Comparison of ENCODE assay signal across 21 cellular contexts in the genomic region with DNA sequence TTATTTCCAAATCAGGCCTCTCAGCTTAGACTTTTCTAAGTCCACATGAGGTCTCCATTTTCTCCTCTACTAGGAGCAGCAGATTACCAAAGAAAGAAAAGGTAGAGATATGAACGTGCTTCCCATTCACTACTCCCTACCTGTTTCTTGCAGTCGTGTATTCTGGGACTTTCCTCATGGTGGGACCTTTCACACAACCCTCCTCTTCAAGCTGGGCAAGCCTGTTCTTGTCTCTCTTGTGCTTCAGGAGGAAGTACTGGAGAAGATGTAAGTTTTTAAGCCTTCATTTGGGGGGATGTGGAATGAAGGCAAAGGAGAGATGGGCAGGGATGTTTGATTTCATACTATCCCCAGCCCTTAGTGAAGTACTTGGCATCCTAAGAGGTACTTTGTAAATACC.
DNase-seq lines count a peak whose midpoint lies in the region; ATAC-seq, FAIRE-seq and TF ChIP-seq lines count a peak whose summit lies in the region.
"Had no signal": no experiment of that assay in that cellular context is flagged by ENCODE, and none has a peak within 500 bp of the region (broad histone marks: within the 10 kb centered on the region; RNA-seq: fewer than 3 reads in every experiment).

No MANE protein-coding gene starts in this region.

- no peak overlapping the region for H3K56ac ChIP-seq in H1 (replicated peaks; ENCODE audit: insufficient read length, low read depth, low read length)

- H2AFZ ChIP-seq in H1 (ENCODE audit: low read length) (no peak overlapping the region; the same call in 1 of the 2 replicates), neural progenitor cell (replicated peaks) (peak overlapping the region; percentile 65)

- H3K4me1 Mint-ChIP-seq in CD14-positive monocyte (peaks cover 68% of the 10 kb centered on the region), neural progenitor cell (peaks cover 18% of the 10 kb centered on the region)

- DNase-seq in CD14-positive monocyte (ENCODE audit: low spot score) (no peak), H1 (ENCODE audit: low read depth in 1 of 2, low spot score in 2 of 2) (no peak), neural progenitor cell (ENCODE audit: low spot score) (no peak), NCI-H2196 treated with DMSO at 0.1 percent for 48 hours (lab: John Stamatoyannopoulos, UW; ENCODE audit: unreplicated experiment) (no peak)
- DNase-seq: COR-L47, DMS153, IMR-90, Kasumi-1, NCI-H1417 treated with DMSO at 0.1 percent for 48 hours, NCI-H2029 treated with DMSO at 0.1 percent for 48 hours, NCI-H2227 treated with DMSO at 0.1 percent for 48 hours, NCI-H69 had no signal

- TF ChIP-seq CTCF in CD14-positive monocyte (IDR thresholded peaks at IDR 0.05) (no peak), H1 (IDR thresholded peaks at IDR 0.05; ENCODE audit: control extremely low read depth in 1 of 3, insufficient read depth in 1 of 3, low read depth in 1 of 3, low read length in 3 of 3) (no peak), neural progenitor cell (IDR thresholded peaks at IDR 0.05) (no peak)

- H3K36me3 Mint-ChIP-seq in CD14-positive monocyte (no peaks in the 10 kb centered on the region), neural progenitor cell (no peaks in the 10 kb centered on the region)

- no peak for FAIRE-seq in H1 (lab: Jason Lieb, UNC)
- FAIRE-seq: A204.1, GM18507 had no signal

- peak overlapping the region; percentile 40; the same call in 1 of the 2 replicates for H2BK5ac ChIP-seq in H1 (ENCODE audit: low read depth, low read length)

- H4K20me1 ChIP-seq in H1 (replicated peaks in 1 of 2; ENCODE audit: control insufficient read depth in 1 of 2, insufficient read depth in 2 of 2, low read length in 2 of 2), result no peaks in the 10 kb centered on the region
- no peaks in the 10 kb centered on the region for H4K20me1 ChIP-seq in neural progenitor cell (ENCODE audit: low read depth)

- H3K23ac ChIP-seq in H1 (ENCODE audit: insufficient read length), result no peak overlapping the region

- peaks cover 9% of the 10 kb centered on the region for H3F3A ChIP-seq in neural progenitor cell (ENCODE audit: low read depth)

- no peak overlapping the region for H3K9ac ChIP-seq in HUES48 (ENCODE audit: low read depth, low read length)
- H3K9ac ChIP-seq in H1 (replicated peaks in 1 of 4; ENCODE audit: extremely low read depth in 1 of 4, low read depth in 3 of 4, low read length in 3 of 4), result no peak overlapping the region
- H3K9ac ChIP-seq in neural progenitor cell, result no peak overlapping the region

- CTCF ChIA-PET in H1 (lab: Charles Lee; ENCODE audit: partially characterized antibody), result interaction anchor here (0.9 to 3.7 kb wide), 11 partner anchors 11 to 347 kb away, joined by 3 to 16 read pairs (median 3); a partner anchor contains a TSS

- intact Hi-C loops in CD14-positive monocyte (cut with micrococcal nuclease), result loop anchor here (10.0 kb wide), 3 partner anchors 65 to 125 kb away; a partner anchor contains a TSS

- no peaks in the 10 kb centered on the region; the same call in 1 of the 2 replicates for H3K23me2 ChIP-seq in H1 (ENCODE audit: low read depth, low read length)

- H3K4ac ChIP-seq in H1 (replicated peaks; ENCODE audit: insufficient read length, low read depth, low read length), result no peak overlapping the region

- H3K18ac ChIP-seq in H1 (ENCODE audit: extremely low read depth, low read length), result 0 out of 2 replicates have a peak overlapping the region, but pooled peaks have one; percentile 57

- 48% methylated on average over 2 of the region's 2 CpGs; no CpG with 5 or more reads in 1 of the 2 experiments for WGBS in H1 (ENCODE audit: extremely low coverage in 1 of 2, insufficient coverage in 1 of 2, insufficient read length in 1 of 2, insufficient replicate concordance in 2 of 2, low coverage in 1 of 2, low lambda C conversion rate in 2 of 2, missing lambda C conversion rate in 1 of 2), 2 experiments

- TF ChIP-seq POLR2A in H1 (IDR thresholded peaks at IDR 0.05; ENCODE audit: control extremely low read depth in 1 of 2, low read depth in 2 of 2, low read length in 2 of 2), result no peak

- H3K4me3 Mint-ChIP-seq in CD14-positive monocyte, result no peak overlapping the region
- no peak overlapping the region for H3K4me3 Mint-ChIP-seq in neural progenitor cell

- H4K5ac ChIP-seq in H1 (ENCODE audit: insufficient read length, low read depth, low read length), result no peak overlapping the region

- no peaks in the 10 kb centered on the region for H3K27me3 ChIP-seq in HUES48 (ENCODE audit: control insufficient read depth, insufficient read depth, low read length)
- no peaks in the 10 kb centered on the region for H3K27me3 ChIP-seq in H1 (replicated peaks in 1 of 4; ENCODE audit: control insufficient read depth in 3 of 4, extremely low read depth in 1 of 4, insufficient read depth in 3 of 4, low read length in 3 of 4)
- H3K27me3 ChIP-seq in neural progenitor cell, result no peaks in the 10 kb centered on the region

- H4K8ac ChIP-seq in H1 (ENCODE audit: extremely low read depth, insufficient read depth, low read length), result no peak overlapping the region

- no peak overlapping the region for H4K91ac ChIP-seq in H1 (replicated peaks; ENCODE audit: insufficient read length, low read length)

- no peak overlapping the region for H3K4me3 ChIP-seq in HUES48 (ENCODE audit: low read depth, low read length)
- no peak overlapping the region for H3K4me3 ChIP-seq in H1 (ENCODE audit: extremely low read depth in 1 of 4, insufficient read depth in 2 of 4, low read depth in 3 of 4, low read length in 4 of 4)
- H3K4me3 ChIP-seq in neural progenitor cell, result no peak overlapping the region

- no peak overlapping the region for H3K14ac ChIP-seq in H1 (ENCODE audit: insufficient read length)

- H3K27ac ChIP-seq in HUES48 (ENCODE audit: low read depth, low read length) (peak overlapping the region; percentile 68), H1 (ENCODE audit: low read depth, low read length) (0 out of 2 replicates have a peak overlapping the region, but pooled peaks have one; percentile 4), neural progenitor cell (no peak overlapping the region)
- H3K27ac ChIP-seq: C4-2B had no signal

- no peaks in the 10 kb centered on the region for H3K9me3 Mint-ChIP-seq in CD14-positive monocyte
- H3K9me3 Mint-ChIP-seq in neural progenitor cell, result no peaks in the 10 kb centered on the region

- H3K36me3 ChIP-seq in HUES48 (ENCODE audit: control insufficient read depth, insufficient read depth, low read length) (no peaks in the 10 kb centered on the region), H1 (ENCODE audit: control insufficient read depth in 2 of 4, insufficient read depth in 4 of 4, low read length in 3 of 4) (no peaks in the 10 kb centered on the region), neural progenitor cell (no peaks in the 10 kb centered on the region)

- no peaks in the 10 kb centered on the region for H3K79me1 ChIP-seq in H1 (ENCODE audit: low read depth, low read length)

- TF ChIP-seq EP300 in H1 (IDR thresholded peaks at IDR 0.05; ENCODE audit: borderline replicate concordance in 1 of 2, low read depth in 2 of 2, low read length in 2 of 2), result no peak

- POLR2A ChIA-PET in H1 (lab: Charles Lee; ENCODE audit: partially characterized antibody), result interaction anchor here (1.1 to 1.6 kb wide), 2 partner anchors 129 to 292 kb away, joined by 3 to 4 read pairs; a partner anchor contains a TSS

- ATAC-seq in HG02970 (IDR thresholded peaks at IDR 0.05; ENCODE audit: low FRiP score, unreplicated experiment) (no peak), GM21360 (IDR thresholded peaks at IDR 0.05; ENCODE audit: unreplicated experiment) (no peak), GM19463 (IDR thresholded peaks at IDR 0.05; ENCODE audit: unreplicated experiment) (no peak)
- ATAC-seq: Panc1, SK-N-SH treated with all-trans-retinoic acid at 6 μM for 48 hours had no signal

- no peak overlapping the region for H2AK5ac ChIP-seq in H1 (ENCODE audit: low read depth, low read length)

- H2BK20ac ChIP-seq in H1 (ENCODE audit: low read length), result peak overlapping the region; percentile 74; the same call in 1 of the 2 replicates

- TF ChIP-seq RAD21 in H1 (IDR thresholded peaks at IDR 0.05 in 1 of 2, conservative IDR thresholded peaks at IDR 0.05 in 1 of 2; ENCODE audit: low read depth in 2 of 2, low read length in 2 of 2), result no peak

- H3K79me2 ChIP-seq in H1 (ENCODE audit: control insufficient read depth in 1 of 2, insufficient read depth in 2 of 2, low read length in 2 of 2) (no peaks in the 10 kb centered on the region), neural progenitor cell (ENCODE audit: low read depth) (no peaks in the 10 kb centered on the region)

- H2BK120ac ChIP-seq in H1 (replicated peaks; ENCODE audit: low read depth, low read length), result peak overlapping the region; percentile 82

- H3K4me2 ChIP-seq in H1 (ENCODE audit: insufficient read depth in 1 of 2, low read depth in 2 of 2, low read length in 2 of 2) (peak overlapping the region in 1 of 2 experiments; percentile 46; a peak in 1 of 4 replicates), neural progenitor cell (peak overlapping the region; percentile 5)

- peak overlapping the region; percentile 81; the same call in 1 of the 2 replicates for H2BK12ac ChIP-seq in H1 (ENCODE audit: low read depth, low read length)

- H3K27me3 Mint-ChIP-seq in CD14-positive monocyte (ENCODE audit: low read depth in 3 of 3) (peaks cover 0 to 1% (median 1%) of the 10 kb centered on the region in 3 donors), neural progenitor cell (ENCODE audit: insufficient read depth, low read depth) (peaks cover 6% of the 10 kb centered on the region)

- no peak overlapping the region for H2BK15ac ChIP-seq in H1 (ENCODE audit: low read length)

- H3K9me3 ChIP-seq in HUES48 (ENCODE audit: control insufficient read depth, insufficient read depth, low read length), result no peaks in the 10 kb centered on the region
- H3K9me3 ChIP-seq in H1 (ENCODE audit: insufficient read depth in 2 of 2, low read depth in 1 of 2, low read length in 1 of 2), result no peaks in the 10 kb centered on the region
- H3K9me3 ChIP-seq in neural progenitor cell (ENCODE audit: low read depth), result no peaks in the 10 kb centered on the region

- peaks cover 44% of the 10 kb centered on the region for H3K4me1 ChIP-seq in HUES48 (ENCODE audit: control insufficient read depth, insufficient read depth, low read length)
- H3K4me1 ChIP-seq in H1 (replicated peaks in 1 of 4; ENCODE audit: control insufficient read depth in 3 of 4, insufficient read depth in 4 of 4, low read length in 3 of 4), result peaks cover 9 to 16% (median 13%) of the 10 kb centered on the region in 4 experiments; a peak in 6 of 7 replicates
- H3K4me1 ChIP-seq in neural progenitor cell, result peaks cover 39% of the 10 kb centered on the region

- H3K27ac Mint-ChIP-seq in CD14-positive monocyte (peak overlapping the region; percentile 51 to 87 (median 83)), neural progenitor cell (no peak overlapping the region)

TF ChIP-seq in H1, 55 proteins besides CTCF, POLR2A, EP300 and RAD21 (continues in another document):
- no peak for TF ChIP-seq ASH2L (IDR thresholded peaks at IDR 0.05; ENCODE audit: low read length)
